9 cellular contexts compared by ENCODE assay signal in genomic region chr2:138762515-138762914, GRCh38. TPM values are rescaled to one million over a fixed set of nuclear protein-coding genes. Genes with fewer than 3 reads are reported as not detected.
"Had no signal": no experiment of that assay in that cellular context is flagged by ENCODE, and none has a peak within 500 bp of the region (broad histone marks: within the 10 kb centered on the region; RNA-seq: fewer than 3 reads in every experiment).

No MANE protein-coding gene starts in this region.

- H3K4me3 Mint-ChIP-seq: HFFc6, IgD-negative memory B cell had no signal

- H3K9me3 Mint-ChIP-seq: HFFc6, IgD-negative memory B cell had no signal

- H3K4me1 ChIP-seq: HAP-1 had no signal

- ATAC-seq: HCT116, HepG2 had no signal

- H3K27ac ChIP-seq: GM23248, HL-60 had no signal

- H3K36me3 Mint-ChIP-seq: IgD-negative memory B cell had no signal

- DNase-seq: GM23248, GOT3, H7, HFFc6 had no signal

- H3K4me3 ChIP-seq: GM23248, HAP-1 had no signal

- FAIRE-seq: HepG2 had no signal

- H3K27ac Mint-ChIP-seq: HFFc6, IgD-negative memory B cell had no signal

- H3K4me1 Mint-ChIP-seq: IgD-negative memory B cell had no signal

- H2AFZ ChIP-seq: GM23248 had no signal

- H3K36me3 ChIP-seq: HAP-1 had no signal

- H3K9me3 ChIP-seq: HAP-1 had no signal

- H3K9ac ChIP-seq: GM23248 had no signal

RNA-seq across cellular contexts. Expression of gene NXPH2, which starts 17.7 kb away (rescaled TPM):
- total RNA-seq: GM23248, HepG2, HFFc6 had no signal
- polyA plus RNA-seq: GM23248, HepG2, IgD-negative memory B cell had no signal
